18 cellular contexts compared by ENCODE assay signal in genomic region chr1:61261585-61261984, GRCh38.
DNase-seq lines count a peak whose midpoint lies in the region; ATAC-seq, FAIRE-seq and TF ChIP-seq lines count a peak whose summit lies in the region.
"Had no signal": no experiment of that assay in that cellular context is flagged by ENCODE, and none has a peak within 500 bp of the region (broad histone marks: within the 10 kb centered on the region; RNA-seq: fewer than 3 reads in every experiment).

No MANE protein-coding gene starts in this region.

- TF ChIP-seq CTCF in ascending aorta (IDR thresholded peaks at IDR 0.05) (no peak), endothelial cell of umbilical vein (IDR thresholded peaks at IDR 0.05; ENCODE audit: extremely low read depth in 1 of 2, insufficient read depth in 1 of 2, low read depth in 1 of 2, low read length in 2 of 2) (no peak), nephron (IDR thresholded peaks at IDR 0.05; ENCODE audit: unreplicated experiment in 3 of 3) (no peak)

- H3K9ac ChIP-seq in endothelial cell of umbilical vein (replicated peaks; ENCODE audit: extremely low read depth, insufficient read depth, low read length): no peak overlapping the region
- H3K9ac ChIP-seq: BLaER1 treated with 17β-estradiol and CSF1 and Interleukin-3, amounts not matched to agents 10 nM and 100 nM had no signal

- H2AFZ ChIP-seq in endothelial cell of umbilical vein (ENCODE audit: low read depth, low read length): no peak overlapping the region
- H2AFZ ChIP-seq: GM23338 had no signal

- no peak overlapping the region for H3K4me3 Mint-ChIP-seq in nephron
- H3K4me3 Mint-ChIP-seq: CD8-positive, alpha-beta T cell; GM23338 had no signal

- no peaks in the 10 kb centered on the region for H3K9me1 ChIP-seq in endothelial cell of umbilical vein (replicated peaks; ENCODE audit: control insufficient read depth, extremely low read depth, insufficient read depth, low read length)

- H3K9me3 ChIP-seq in ascending aorta: no peaks in the 10 kb centered on the region
- no peaks in the 10 kb centered on the region for H3K9me3 ChIP-seq in endothelial cell of umbilical vein (replicated peaks; ENCODE audit: control insufficient read depth, insufficient read depth, low read length)
- H3K9me3 ChIP-seq: BLaER1 treated with 17β-estradiol and CSF1 and Interleukin-3, amounts not matched to agents 10 nM and 100 nM had no signal

- no TSS peak for BruUV-seq in endothelial cell of umbilical vein (replicated peaks; lab: Mats Ljungman, UMichigan)

- H3K27me3 Mint-ChIP-seq in nephron (ENCODE audit: low read depth): no peaks in the 10 kb centered on the region

- POLR2A ChIA-PET in endothelial cell of umbilical vein (lab: Charles Lee): no interaction called here

- H3K4me2 ChIP-seq in endothelial cell of umbilical vein (ENCODE audit: insufficient read depth, low read length): no peak overlapping the region
- H3K4me2 ChIP-seq: BLaER1 treated with 17β-estradiol and CSF1 and Interleukin-3, amounts not matched to agents 10 nM and 100 nM; GM23338 had no signal

- FAIRE-seq in endothelial cell of umbilical vein (lab: Jason Lieb, UNC): no peak
- FAIRE-seq in urothelium cell line (lab: Jason Lieb, UNC): no peak
- FAIRE-seq: GM12878 had no signal

- peaks cover 30% of the 10 kb centered on the region for H3K4me1 Mint-ChIP-seq in nephron

- DNase-seq in G401 (ENCODE audit: low spot score) (peak; percentile 67), ascending aorta (ENCODE audit: low spot score in 2 of 2) (no peak), endothelial cell of umbilical vein (ENCODE audit: low read depth, low spot score) (peak; percentile 82), urothelium cell line (ENCODE audit: low spot score) (no peak)
- no peak for DNase-seq in stimulated activated CD4-positive, alpha-beta T cell treated with anti-CD3 and anti-CD28 coated beads, Interleukin-1b, Interleukin-23, amount 100 ng/mL, for 48 hours
- DNase-seq: Calu3; CD8-positive, alpha-beta T cell; NCI-H1092 treated with DMSO at 0.1 percent for 48 hours; NCI-H524; PC-3; RPMI8226; SHP77 treated with DMSO at 0.1 percent for 48 hours had no signal

- peak overlapping the region; percentile 59 to 86 (median 66) for H3K27ac Mint-ChIP-seq in nephron
- H3K27ac Mint-ChIP-seq: CD8-positive, alpha-beta T cell; GM23338 had no signal

- H3K79me2 ChIP-seq in endothelial cell of umbilical vein (ENCODE audit: control insufficient read depth, insufficient read depth, low read length): peaks cover 3% of the 10 kb centered on the region

- H3K36me3 ChIP-seq in ascending aorta: no peaks in the 10 kb centered on the region
- no peaks in the 10 kb centered on the region for H3K36me3 ChIP-seq in endothelial cell of umbilical vein (ENCODE audit: control insufficient read depth in 2 of 2, extremely low read depth in 1 of 2, insufficient read depth in 2 of 2, low read length in 2 of 2)
- H3K36me3 ChIP-seq: BLaER1 treated with 17β-estradiol and CSF1 and Interleukin-3, amounts not matched to agents 10 nM and 100 nM had no signal

- dilution Hi-C loops in endothelial cell of umbilical vein (cut with MboI; ENCODE audit: extremely low pct_ligation_motif_present, low sequenced_read_pairs): no loop called here

- no peaks in the 10 kb centered on the region for H3K9me3 Mint-ChIP-seq in nephron
- H3K9me3 Mint-ChIP-seq: CD8-positive, alpha-beta T cell; GM23338 had no signal

- peak overlapping the region; percentile 40 to 67 for H3K27ac ChIP-seq in ascending aorta
- no peak overlapping the region for H3K27ac ChIP-seq in endothelial cell of umbilical vein (ENCODE audit: insufficient read depth, low read depth, low read length)
- H3K27ac ChIP-seq: BLaER1 treated with 17β-estradiol and CSF1 and Interleukin-3, amounts not matched to agents 10 nM and 100 nM had no signal

- H3K27me3 ChIP-seq in ascending aorta (no peaks in the 10 kb centered on the region), endothelial cell of umbilical vein (ENCODE audit: control insufficient read depth in 2 of 2, insufficient read depth in 2 of 2, low read length in 2 of 2) (no peaks in the 10 kb centered on the region)

- H4K20me1 ChIP-seq in endothelial cell of umbilical vein (replicated peaks; ENCODE audit: control insufficient read depth, extremely low read depth, insufficient read depth, low read length): no peaks in the 10 kb centered on the region
- H4K20me1 ChIP-seq: BLaER1 treated with 17β-estradiol and CSF1 and Interleukin-3, amounts not matched to agents 10 nM and 100 nM had no signal

- TF ChIP-seq POLR2A in endothelial cell of umbilical vein (IDR thresholded peaks at IDR 0.05; ENCODE audit: low read depth, low read length) (no peak), GM18505 (IDR thresholded peaks at IDR 0.05; ENCODE audit: borderline replicate concordance, extremely low read depth, insufficient read depth, insufficient read length) (no peak)

- H3K4me3 ChIP-seq in ascending aorta (no peak overlapping the region), endothelial cell of umbilical vein (replicated peaks in 1 of 3; ENCODE audit: insufficient read depth in 1 of 3, low read depth in 1 of 3, low read length in 3 of 3) (no peak overlapping the region)
- H3K4me3 ChIP-seq: BLaER1 treated with 17β-estradiol and CSF1 and Interleukin-3, amounts not matched to agents 10 nM and 100 nM; GM12878; GM23338 had no signal

- in situ Hi-C loops in G401 (cut with HindIII; ENCODE audit: low sequenced_read_pairs): no loop called here

- H3K36me3 Mint-ChIP-seq in nephron (ENCODE audit: low read depth): no peaks in the 10 kb centered on the region
- H3K36me3 Mint-ChIP-seq: CD8-positive, alpha-beta T cell had no signal

- no peak for ATAC-seq in GM18505 (IDR thresholded peaks at IDR 0.05; ENCODE audit: unreplicated experiment)
- ATAC-seq: CD8-positive, alpha-beta T cell; GM12878; GM23338; HCT116; PC-3 had no signal

- intact Hi-C loops in ascending aorta (cut with DNase I): no loop called here
- intact Hi-C loops in endothelial cell of umbilical vein (cut with micrococcal nuclease): no loop called here

- CTCF ChIA-PET in endothelial cell of umbilical vein (lab: Charles Lee): interaction anchor here (1.6 kb wide), 1 partner anchor 9 kb away, joined by 4 read pairs; no protein-coding TSS in a partner anchor

- peaks cover 0 to 22% of the 10 kb centered on the region in 2 donors for H3K4me1 ChIP-seq in ascending aorta
- no peaks in the 10 kb centered on the region for H3K4me1 ChIP-seq in endothelial cell of umbilical vein (ENCODE audit: control insufficient read depth, extremely low read depth, insufficient read depth, low read length)

TF ChIP-seq in endothelial cell of umbilical vein, 7 proteins besides CTCF, POLR2A, EP300 and RAD21:
- TF ChIP-seq FOS (IDR thresholded peaks at IDR 0.05; ENCODE audit: borderline replicate concordance, insufficient read depth, low read length) (no peak), POLR2AphosphoS5 (IDR thresholded peaks at IDR 0.05; ENCODE audit: insufficient read depth, low read depth, low read length) (no peak), EZH2 (IDR thresholded peaks at IDR 0.05; ENCODE audit: borderline replicate concordance, low read depth, low read length, severe bottlenecking) (no peak)

Comparison
In these comparisons a context has a peak if more than half of its experiments do, and no peak if none do; other contexts are left out.
1. DNase-seq: peak in G401 (single experiment) and endothelial cell of umbilical vein (single experiment); none in ascending aorta (0 of 2), urothelium cell line (single experiment) and stimulated activated CD4-positive, alpha-beta T cell treated with anti-CD3 and anti-CD28 coated beads, Interleukin-1b, Interleukin-23, amount 100 ng/mL, for 48 hours (single experiment).